In the genomic region with DNA sequence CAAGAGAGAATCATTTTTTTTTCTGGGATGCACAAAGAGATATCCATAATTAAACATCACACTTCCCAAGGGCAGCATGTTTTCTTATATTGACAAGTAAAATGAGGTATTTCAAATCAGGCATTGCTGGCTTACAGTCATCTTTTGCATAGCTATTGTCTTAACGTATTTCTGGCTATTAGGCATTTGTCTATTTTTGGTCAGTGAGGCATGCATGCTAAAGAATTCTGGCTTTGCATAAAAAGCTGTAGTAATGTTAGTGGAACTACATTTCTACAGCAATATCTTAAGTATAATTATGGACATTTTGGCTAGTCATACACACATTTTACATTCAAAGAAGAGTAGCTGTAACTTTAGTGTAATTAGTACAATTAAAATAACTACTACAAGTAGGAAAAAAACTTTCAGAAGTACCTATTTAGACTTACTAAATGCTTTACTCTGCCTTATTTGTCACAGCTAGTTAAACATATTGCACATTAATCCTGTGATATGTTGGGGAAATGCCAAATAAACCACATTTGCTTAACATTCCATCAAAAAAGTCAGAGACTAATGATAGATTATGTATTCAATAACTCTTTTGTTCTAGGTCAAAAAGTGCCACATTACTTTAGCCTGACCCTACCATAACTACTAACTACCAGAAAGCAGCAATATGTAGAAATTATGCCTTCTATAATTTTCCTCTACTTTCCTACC, we compare ENCODE assay signal across 21 cellular contexts.
DNase-seq lines count a peak whose midpoint lies in the region; ATAC-seq and TF ChIP-seq lines count a peak whose summit lies in the region.
"Had no signal": no experiment of that assay in that cellular context is flagged by ENCODE, and none has a peak within 500 bp of the region (broad histone marks: within the 10 kb centered on the region; RNA-seq: fewer than 3 reads in every experiment).

No MANE protein-coding gene starts in this region.

- no peaks in the 10 kb centered on the region for H3K27me3 ChIP-seq in neural cell (ENCODE audit: insufficient read depth, low read depth, low read length)
- H3K27me3 ChIP-seq: BE2C, MG63 had no signal

- no peak for TF ChIP-seq EP300 in neural cell (conservative IDR thresholded peaks at IDR 0.05; ENCODE audit: poor library complexity, severe bottlenecking)

- H3K9me3 ChIP-seq in neural cell (ENCODE audit: low read length): no peaks in the 10 kb centered on the region
- H3K9me3 ChIP-seq: BE2C, MG63 had no signal

- H3K4me3 ChIP-seq in AG04449 (ENCODE audit: low read depth, low read length) (no peak overlapping the region), fibroblast of the aortic adventitia (ENCODE audit: low read depth, low read length) (no peak overlapping the region), neural cell (ENCODE audit: low read length) (no peak overlapping the region)
- H3K4me3 ChIP-seq: MG63 had no signal

- peaks cover 6% of the 10 kb centered on the region for H3F3A ChIP-seq in neural cell (ENCODE audit: insufficient read depth, low read length, poor library complexity, severe bottlenecking)

- no peaks in the 10 kb centered on the region for H4K20me1 ChIP-seq in neural cell (ENCODE audit: insufficient read depth)

- intact Hi-C loops in head of caudate nucleus (cut with DNase I): no loop called here

- H3K79me2 ChIP-seq in neural cell (replicated peaks; ENCODE audit: insufficient read depth, low read length): no peaks in the 10 kb centered on the region

- CTCF ChIA-PET in AG04449 (lab: Yijun Ruan, JAX): no interaction called here

- ATAC-seq in HG03108 (IDR thresholded peaks at IDR 0.05; ENCODE audit: unreplicated experiment): no peak
- ATAC-seq: Panc1, SK-N-SH treated with all-trans-retinoic acid at 6 μM for 48 hours had no signal

- no peak overlapping the region for H3K4me2 ChIP-seq in neural cell (ENCODE audit: low read length)

- TF ChIP-seq RAD21 in neural cell (conservative IDR thresholded peaks at IDR 0.05): no peak

- no peaks in the 10 kb centered on the region for H3K9me2 ChIP-seq in neural cell (ENCODE audit: insufficient read depth, low read length)

- TF ChIP-seq CTCF in AG04449 (IDR thresholded peaks at IDR 0.05; ENCODE audit: insufficient read depth, low read length, missing control alignments): no peak
- TF ChIP-seq CTCF in fibroblast of the aortic adventitia (IDR thresholded peaks at IDR 0.05; ENCODE audit: insufficient read depth, low read length): no peak
- no peak for TF ChIP-seq CTCF in neural cell (IDR thresholded peaks at IDR 0.05; ENCODE audit: poor library complexity, severe bottlenecking)

- POLR2A ChIA-PET in AG04449 (lab: Yijun Ruan, JAX): interaction anchor here (0.6 kb wide), 1 partner anchor 75 kb away, joined by 3 read pairs; no protein-coding TSS in a partner anchor

- H3K36me3 ChIP-seq in neural cell (ENCODE audit: insufficient read depth, low read length): no peaks in the 10 kb centered on the region
- H3K36me3 ChIP-seq: MG63 had no signal

- DNase-seq in AG04449 (ENCODE audit: low read depth, low spot score): peak; percentile 9
- DNase-seq in NCI-H1048 (lab: John Stamatoyannopoulos, UW): peak; percentile 95
- peak; percentile 6 for DNase-seq in fibroblast of the aortic adventitia (ENCODE audit: low read depth)
- no peak for DNase-seq in GDM1 (lab: John Stamatoyannopoulos, UW)
- no peak for DNase-seq in head of caudate nucleus
- DNase-seq in DMS53 treated with DMSO at 0.1 percent for 48 hours (lab: John Stamatoyannopoulos, UW; ENCODE audit: unreplicated experiment): no peak
- DNase-seq: BE2C; DMS53; GOT3; HCEC 1CT; MG63; NCI-H1092; NCI-H1436; NCI-H187 treated with DMSO at 0.1 percent for 48 hours; NCI-H748 treated with DMSO at 0.1 percent for 48 hours; NK-92 treated with Interleukin-12 subunit alpha and Interleukin-12 subunit beta, amount 100 ng/mL, for 24 hours; SIG-M5 had no signal

- H2AFZ ChIP-seq in neural cell (ENCODE audit: low read depth, low read length): no peak overlapping the region

- H3K27ac ChIP-seq in neural cell (ENCODE audit: low read length): peak overlapping the region; percentile 72

- H3K9ac ChIP-seq in neural cell (ENCODE audit: low read length): no peak overlapping the region

TF ChIP-seq in neural cell, 6 proteins besides CTCF, POLR2A, EP300 and RAD21:
- TF ChIP-seq MXI1 (conservative IDR thresholded peaks at IDR 0.05; ENCODE audit: poor library complexity, severe bottlenecking): no peak
- TF ChIP-seq TAF1 (IDR thresholded peaks at IDR 0.05; ENCODE audit: low read depth): no peak
- no peak for TF ChIP-seq EZH2 (IDR thresholded peaks at IDR 0.05; ENCODE audit: borderline replicate concordance, insufficient read depth, low read length, poor library complexity, severe bottlenecking)
- TF ChIP-seq POLR2AphosphoS5 (IDR thresholded peaks at IDR 0.05): no peak

Comparison
In these comparisons a context has a peak if more than half of its experiments do, and no peak if none do; other contexts are left out.
1. DNase-seq: peak in AG04449 (single experiment), NCI-H1048 (single experiment) and fibroblast of the aortic adventitia (single experiment); none in GDM1 (single experiment), head of caudate nucleus (0 of 42) and DMS53 treated with DMSO at 0.1 percent for 48 hours (single experiment).